In the genomic region with DNA sequence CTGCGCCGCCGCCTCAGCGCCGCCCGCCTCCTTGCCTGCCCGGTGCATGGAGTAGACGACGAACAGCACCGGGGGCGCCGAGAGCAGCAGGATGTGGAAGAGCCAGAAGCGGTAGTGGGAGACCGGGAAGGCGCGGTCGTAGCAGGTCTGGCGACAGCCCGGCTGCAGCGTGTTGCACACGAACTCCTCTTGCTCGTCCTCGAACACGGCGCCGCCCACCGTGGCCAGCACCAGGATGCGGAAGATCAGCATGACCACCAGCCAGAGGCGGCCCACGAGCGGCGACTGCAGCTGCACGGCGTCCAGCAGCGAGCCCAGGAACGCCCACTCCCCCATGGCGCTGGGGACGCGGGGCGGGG, we compare ENCODE assay signal across 9 cellular contexts. TPM values are rescaled to one million over a fixed set of nuclear protein-coding genes. Genes with fewer than 3 reads are reported as not detected.
DNase-seq lines count a peak whose midpoint lies in the region; ATAC-seq and TF ChIP-seq lines count a peak whose summit lies in the region.
"Had no signal": no experiment of that assay in that cellular context is flagged by ENCODE, and none has a peak within 500 bp of the region (broad histone marks: within the 10 kb centered on the region; RNA-seq: fewer than 3 reads in every experiment).

No MANE protein-coding gene starts in this region.

- H3K4me2 ChIP-seq in BLaER1, result peak overlapping the region; percentile 100

- TF ChIP-seq CTCF in colonic mucosa (IDR thresholded peaks at IDR 0.05), result no peak

- H3K27ac ChIP-seq in BLaER1, result peak overlapping the region; percentile 72
- no peak overlapping the region for H3K27ac ChIP-seq in HUES64 (ENCODE audit: low read depth, low read length)
- no peak overlapping the region for H3K27ac ChIP-seq in colonic mucosa
- H3K27ac ChIP-seq in muscle layer of colon (ENCODE audit: low read depth, low read length), result no peak overlapping the region

- no peaks in the 10 kb centered on the region for H4K20me1 ChIP-seq in BLaER1

- peak overlapping the region; percentile 79 for H3K4me3 ChIP-seq in BLaER1
- H3K4me3 ChIP-seq in HUES64 (ENCODE audit: low read length), result peak overlapping the region; percentile 48
- peak overlapping the region; percentile 59 for H3K4me3 ChIP-seq in colonic mucosa
- H3K4me3 ChIP-seq in muscle layer of colon (ENCODE audit: low read depth in 1 of 2, low read length in 2 of 2), result peak overlapping the region; percentile 41 to 54

- intact Hi-C loops in colonic mucosa (cut with DNase I), result loop anchor here (5.0 kb wide), 1 partner anchor 54 kb away; a partner anchor contains a TSS

- H3K9me3 ChIP-seq in BLaER1 (no peaks in the 10 kb centered on the region), HUES64 (ENCODE audit: insufficient read depth, low read depth, low read length) (no peaks in the 10 kb centered on the region), colonic mucosa (no peaks in the 10 kb centered on the region), muscle layer of colon (ENCODE audit: low read length) (no peaks in the 10 kb centered on the region)

- H3K36me3 ChIP-seq in BLaER1 (no peaks in the 10 kb centered on the region), HUES64 (ENCODE audit: insufficient read depth, low read length) (no peaks in the 10 kb centered on the region), colonic mucosa (no peaks in the 10 kb centered on the region), muscle layer of colon (ENCODE audit: insufficient read depth, low read length) (no peaks in the 10 kb centered on the region)

- peaks cover 54% of the 10 kb centered on the region for H3K4me1 ChIP-seq in BLaER1
- peaks cover 14% of the 10 kb centered on the region; the same call in 1 of the 2 replicates for H3K4me1 ChIP-seq in HUES64 (ENCODE audit: insufficient read depth, low read length)
- H3K4me1 ChIP-seq in colonic mucosa, result no peaks in the 10 kb centered on the region
- peaks cover 3% of the 10 kb centered on the region for H3K4me1 ChIP-seq in muscle layer of colon (ENCODE audit: insufficient read depth, low read length)

- no peak for ATAC-seq in HG03045 (IDR thresholded peaks at IDR 0.05; ENCODE audit: unreplicated experiment)

- 2% methylated on average over 40 of the region's 40 CpGs for WGBS in HUES64

- DNase-seq in colonic mucosa, result no peak
- no peak for DNase-seq in NCI-H345 (lab: John Stamatoyannopoulos, UW)
- DNase-seq in HCEC 1CT, result no peak
- no peak for DNase-seq in NCI-H128 (lab: John Stamatoyannopoulos, UW; ENCODE audit: unreplicated experiment)

- H3K27me3 ChIP-seq in BLaER1 (peaks cover 25% of the 10 kb centered on the region), HUES64 (ENCODE audit: insufficient read depth, low read length) (peaks cover 40% of the 10 kb centered on the region), colonic mucosa (no peaks in the 10 kb centered on the region), muscle layer of colon (ENCODE audit: control insufficient read depth in 1 of 2, insufficient read depth in 2 of 2, low read length in 2 of 2) (peaks cover 0 to 7% of the 10 kb centered on the region in 2 donors)

- H3K9ac ChIP-seq in BLaER1 (peak overlapping the region; percentile 79), HUES64 (ENCODE audit: low read depth, low read length) (peak overlapping the region; percentile 38; the same call in 1 of the 2 replicates), colonic mucosa (ENCODE audit: low read depth in 2 of 2, low read length in 2 of 2) (peak overlapping the region; percentile 19 to 55), muscle layer of colon (ENCODE audit: low read length) (no peak overlapping the region)

RNA-seq across cellular contexts. Expression of a gene that starts 1.1 kb away (rescaled TPM):
- polyA plus RNA-seq in HUES64 (2013, experiment 1 of 2), result not detected
- not detected for polyA plus RNA-seq in HUES64 (2013, experiment 2 of 2)
- total RNA-seq in colonic mucosa, result under 1 TPM; 0.40 to 0.85 TPM
- total RNA-seq: myocyte had no signal

RNA-seq across cellular contexts. Expression of a gene that starts 54.2 kb away (rescaled TPM):
- polyA plus RNA-seq in HUES64 (2013, experiment 1 of 2), result 194 TPM
- polyA plus RNA-seq in HUES64 (2013, experiment 2 of 2), result 217 TPM
- total RNA-seq in colonic mucosa, result 100 to 1,000 TPM in 1 of 2 donors, 10 to 100 TPM in 1; 46.2 to 124 TPM

RNA-seq across cellular contexts. Expression of a gene that starts 54.5 kb away (rescaled TPM):
- 15.4 TPM for polyA plus RNA-seq in HUES64 (2013, experiment 1 of 2)
- 20.9 TPM for polyA plus RNA-seq in HUES64 (2013, experiment 2 of 2)
- total RNA-seq in colonic mucosa, result 10 to 100 TPM; 25.6 to 46.7 TPM
